Comparison of ENCODE assay signal across 28 cellular contexts in genomic region chr2:68675470-68675869, GRCh38. TPM values are rescaled to one million over a fixed set of nuclear protein-coding genes. Genes with fewer than 3 reads are reported as not detected.
"Had no signal": no experiment of that assay in that cellular context is flagged by ENCODE, and none has a peak within 500 bp of the region (broad histone marks: within the 10 kb centered on the region; RNA-seq: fewer than 3 reads in every experiment).

No MANE protein-coding gene starts in this region.

- DNase-seq: stimulated activated CD4-positive, alpha-beta T cell treated with anti-CD3 and anti-CD28 coated beads, Interleukin-2, amount 100 ng/mL, for 48 hours; stimulated activated CD4-positive, alpha-beta T cell treated with anti-CD3 and anti-CD28 coated beads, Interleukin-4, amount 100 ng/mL, for 1 hour; stimulated activated CD4-positive, alpha-beta T cell treated with anti-CD3 and anti-CD28 coated beads, Interleukin-4, amount 100 ng/mL, for 24 hours; stimulated activated CD4-positive, alpha-beta T cell treated with anti-CD3 and anti-CD28 coated beads, Interleukin-4, amount 100 ng/mL, for 4 hours; stimulated activated CD8-positive, alpha-beta memory T cell treated with anti-CD3 and anti-CD28 coated beads, Interleukin-4, amount 100 ng/mL, for 48 hours; stimulated activated naive B cell treated with anti-CD40 and anti-IgM and Interleukin-4, amounts not matched to agents 10 μg/mL and 1 μg/mL and 100 μg/mL, for 72 hours; stimulated activated naive CD4-positive, alpha-beta T cell; stimulated activated naive CD4-positive, alpha-beta T cell treated with Interleukin-2 at 50 U/mL for 16 hours; stimulated activated naive CD8-positive, alpha-beta T cell treated with anti-CD3 and anti-CD28 coated beads, Interleukin-15, amount 100 ng/mL, for 72 hours; stimulated activated naive CD8-positive, alpha-beta T cell treated with anti-CD3 and anti-CD28 coated beads, Interleukin-15, Interleukin-2, amounts not matched to agents 100 U/mL and 50 U/mL, for 24 hours; stomach; substantia nigra; testis; thyroid gland; tibial artery; transverse colon; trophoblast cell; upper lobe of left lung; upper lobe of right lung; uterus had no signal

- H3K4me1 ChIP-seq: stomach, suprapubic skin, testis, thyroid gland, tibial artery, tibial nerve, transverse colon, upper lobe of left lung, upper lobe of right lung, uterus, vagina had no signal

- H3K4me3 ChIP-seq: stomach, suprapubic skin, testis, thoracic aorta, thyroid gland, tibial artery, tibial nerve, transverse colon, upper lobe of left lung, upper lobe of right lung, uterus, vagina had no signal

- FAIRE-seq: urothelium cell line had no signal

- H3K27me3 ChIP-seq: stomach, suprapubic skin, testis, thyroid gland, tibial nerve, transverse colon, upper lobe of left lung, upper lobe of right lung, uterus, vagina had no signal

- H3K36me3 ChIP-seq: stomach, suprapubic skin, thoracic aorta, thyroid gland, tibial artery, tibial nerve, transverse colon, upper lobe of left lung, upper lobe of right lung, uterus, vagina had no signal

- H3K9me3 ChIP-seq: suprapubic skin, testis, thoracic aorta, thyroid gland, tibial artery, transverse colon, upper lobe of left lung, upper lobe of right lung, uterus, vagina had no signal

- ATAC-seq: stimulated activated effector memory CD8-positive, alpha-beta T cell treated with anti-CD3 and anti-CD28 coated beads, Interleukin-12 subunit alpha, Interleukin-12 subunit beta, amount 100 ng/mL, for 72 hours; stimulated activated memory B cell treated with anti-CD40 and anti-IgM and Interleukin-4, amounts not matched to agents 10 μg/mL and 1 μg/mL and 100 μg/mL, for 72 hours; stimulated activated naive B cell treated with anti-CD40 and anti-IgM and Interleukin-4, amounts not matched to agents 10 μg/mL and 1 μg/mL and 100 μg/mL, for 72 hours; stimulated activated naive CD8-positive, alpha-beta T cell treated with anti-CD3 and anti-CD28 coated beads, Interleukin-15, amount 100 ng/mL, for 72 hours; stimulated activated naive CD8-positive, alpha-beta T cell treated with anti-CD3 and anti-CD28 coated beads, Interleukin-15, Interleukin-2, amounts not matched to agents 100 U/mL and 50 U/mL, for 24 hours; upper lobe of right lung had no signal

- H3K27ac ChIP-seq: stomach, suprapubic skin, testis, thoracic aorta, thyroid gland, tibial artery, tibial nerve, transverse colon, upper lobe of left lung, upper lobe of right lung, uterus, vagina had no signal

RNA-seq across cellular contexts. Expression of gene PROKR1, which starts 32.1 kb away (rescaled TPM):
- total RNA-seq: stomach, thoracic aorta, thyroid gland, upper lobe of right lung, ureter, vagina had no signal
- polyA plus RNA-seq: stomach had no signal
